Comparison of ENCODE assay signal across 29 cellular contexts in the genomic region with DNA sequence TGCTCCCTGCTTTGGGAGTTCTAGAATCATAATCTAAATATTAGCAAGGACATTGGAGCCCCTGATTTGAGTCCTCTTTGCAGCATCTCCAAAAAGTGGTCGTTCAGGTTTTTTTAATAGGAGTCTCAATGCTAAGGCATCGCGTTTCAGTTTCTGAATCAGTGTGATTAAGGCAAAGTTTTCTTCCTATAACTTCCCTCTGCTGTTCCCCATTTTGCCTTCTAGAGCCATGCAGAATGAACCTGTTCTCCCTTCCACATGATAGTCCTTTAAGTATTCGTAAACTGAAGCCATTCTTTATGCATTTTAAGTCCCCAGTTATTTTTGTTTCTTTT.
"Had no signal": no experiment of that assay in that cellular context is flagged by ENCODE, and none has a peak within 500 bp of the region (broad histone marks: within the 10 kb centered on the region; RNA-seq: fewer than 3 reads in every experiment).

No MANE protein-coding gene starts in this region.

- H2AFZ ChIP-seq: hepatocyte had no signal

- H3K27me3 ChIP-seq: adrenal gland, body of pancreas, esophagus muscularis mucosa, foreskin keratinocyte, gastrocnemius medialis, heart right ventricle, hepatocyte had no signal

- H3K4me3 ChIP-seq: adrenal gland, body of pancreas, esophagus muscularis mucosa, gastrocnemius medialis, heart right ventricle, hepatocyte had no signal

- H3K9me3 ChIP-seq: adrenal gland, body of pancreas, esophagus muscularis mucosa, gastrocnemius medialis had no signal

- H3K4me2 ChIP-seq: hepatocyte had no signal

- H3K36me3 ChIP-seq: adrenal gland, esophagus muscularis mucosa, gastrocnemius medialis, heart right ventricle had no signal

- H3K27ac ChIP-seq: adrenal gland, body of pancreas, esophagus muscularis mucosa, foreskin keratinocyte, gastrocnemius medialis, hepatocyte had no signal

- ATAC-seq: activated CD4-positive, alpha-beta T cell treated with anti-CD3 and anti-CD28 coated beads for 36 hours; activated CD8-positive, alpha-beta memory T cell treated with anti-CD3 and anti-CD28 coated beads, Interleukin-2, amount 10 ng/mL, durations not matched to agents 7 days and 5 days; activated CD8-positive, alpha-beta T cell treated with anti-CD3 and anti-CD28 coated beads, Interleukin-2, amount 10 ng/mL, durations not matched to agents 7 days and 5 days; activated naive CD8-positive, alpha-beta T cell treated with anti-CD3 and anti-CD28 coated beads, Interleukin-2, amount 50 U/mL, for 24 hours; body of pancreas; effector memory CD8-positive, alpha-beta T cell; foreskin keratinocyte; gastrocnemius medialis; heart right ventricle had no signal

- DNase-seq: activated CD4-positive, alpha-beta memory T cell treated with anti-CD3 and anti-CD28 coated beads for 36 hours; activated CD4-positive, alpha-beta T cell treated with anti-CD3 and anti-CD28 coated beads for 36 hours; activated CD4-positive, alpha-beta T cell treated with anti-CD3 and anti-CD28 coated beads, Interleukin-2, amount 10 ng/mL, durations not matched to agents 24 days and 14 days; activated CD4-positive, CD25-positive, alpha-beta regulatory T cell; activated CD4-positive, CD25-positive, alpha-beta regulatory T cell treated with anti-CD3 and anti-CD28 coated beads, Interleukin-2, amount 50 U/mL, for 72 hours; activated CD8-positive, alpha-beta memory T cell treated with anti-CD3 and anti-CD28 coated beads, Interleukin-2, amount 10 ng/mL, durations not matched to agents 7 days and 5 days; activated CD8-positive, alpha-beta memory T cell treated with anti-CD3 and anti-CD28 coated beads, Interleukin-2, amount 50 U/mL, for 4 hours; activated CD8-positive, alpha-beta T cell treated with anti-CD3 and anti-CD28 coated beads, Interleukin-2, amount 10 ng/mL, durations not matched to agents 7 days and 5 days; activated effector memory CD4-positive, alpha-beta T cell treated with anti-CD3 and anti-CD28 coated beads, Interleukin-2, amount 50 U/mL, for 16 hours; activated naive CD4-positive, alpha-beta T cell treated with anti-CD3 and anti-CD28 coated beads for 36 hours; activated naive CD8-positive, alpha-beta T cell treated with anti-CD3 and anti-CD28 coated beads for 36 hours; activated naive CD8-positive, alpha-beta T cell treated with anti-CD3 and anti-CD28 coated beads, Interleukin-2, amount 50 U/mL, for 24 hours; activated T-cell treated with anti-CD3 and anti-CD28 coated beads, Interleukin-2, amount 50 U/mL, for 1 hour; activated T-cell treated with anti-CD3 and anti-CD28 coated beads, Interleukin-2, amount 50 U/mL, for 48 hours; adrenal gland; amygdala; aorta; body of pancreas; caudate nucleus; cortex of kidney; effector CD4-positive, alpha-beta T cell; effector memory CD8-positive, alpha-beta T cell; erythroblast; foreskin keratinocyte; gastrocnemius medialis; glutamatergic neuron; heart right ventricle had no signal

- H3K79me2 ChIP-seq: hepatocyte had no signal

- H3K4me1 ChIP-seq: adrenal gland, body of pancreas, foreskin keratinocyte, gastrocnemius medialis had no signal
